2 cellular contexts compared by ENCODE assay signal in the genomic region with DNA sequence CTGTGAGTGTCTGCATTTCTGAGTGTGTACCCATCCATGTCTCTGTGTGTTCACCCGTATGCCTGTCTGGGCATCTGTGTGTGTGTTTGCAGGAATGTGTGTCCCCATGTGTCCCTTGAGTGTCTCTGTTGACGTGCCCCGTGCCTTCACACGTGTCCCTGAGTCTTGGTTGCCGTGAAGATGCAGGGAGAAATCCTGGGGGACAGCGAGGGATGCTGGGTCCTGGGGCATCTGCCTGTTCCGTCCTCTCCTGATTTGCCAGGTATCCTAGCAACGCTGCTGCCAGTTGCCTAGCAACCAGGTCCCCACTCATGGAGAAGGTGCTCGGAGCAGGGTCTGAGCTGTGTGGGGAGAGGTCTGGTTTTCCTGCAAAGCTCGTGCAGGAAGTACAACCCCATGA.
TF ChIP-seq lines count a peak whose summit lies in the region.

No MANE protein-coding gene starts in this region.

TF ChIP-seq in HEK293, 187 proteins besides CTCF, POLR2A, EP300 and RAD21 (continued from another document):
- peak; percentile 95 for TF ChIP-seq MYNN (tag by site-specific recombination; IDR thresholded peaks at IDR 0.05; ENCODE audit: borderline replicate concordance)
- TF ChIP-seq KLF9 (tag by site-specific recombination; IDR thresholded peaks at IDR 0.05; ENCODE audit: low read depth): no peak
- TF ChIP-seq ZNF501 (tag by site-specific recombination; IDR thresholded peaks at IDR 0.05): no peak
TF ChIP-seq in HEK293: peak in this region for 3.

TF ChIP-seq in WTC11, 78 proteins besides CTCF, POLR2A, EP300 and RAD21 (continued from another document):
- TF ChIP-seq NR3C1 (CRISPR knock-in tag; conservative IDR thresholded peaks at IDR 0.05; ENCODE audit: low read depth): no peak
- TF ChIP-seq, protein P1, sequence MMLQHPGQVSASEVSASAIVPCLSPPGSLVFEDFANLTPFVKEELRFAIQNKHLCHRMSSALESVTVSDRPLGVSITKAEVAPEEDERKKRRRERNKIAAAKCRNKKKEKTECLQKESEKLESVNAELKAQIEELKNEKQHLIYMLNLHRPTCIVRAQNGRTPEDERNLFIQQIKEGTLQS (CRISPR knock-in tag; conservative IDR thresholded peaks at IDR 0.05): 0 out of 2 replicates have a peak, but pooled peaks have one; percentile 10
